In genomic region chr4:74284074-74284473, GRCh38 we compare ENCODE assay signal across 16 cellular contexts. TPM values are rescaled to one million over a fixed set of nuclear protein-coding genes. Genes with fewer than 3 reads are reported as not detected.
A peak's percentile ranks its signal among the peaks of the same experiment; 100 is the strongest.
DNase-seq lines count a peak whose midpoint lies in the region; ATAC-seq and TF ChIP-seq lines count a peak whose summit lies in the region.
"Had no signal": no experiment of that assay in that cellular context is flagged by ENCODE, and none has a peak within 500 bp of the region (broad histone marks: within the 10 kb centered on the region; RNA-seq: fewer than 3 reads in every experiment).

No MANE protein-coding gene starts in this region.

- no peak overlapping the region for H3K27ac Mint-ChIP-seq in immature natural killer cell
- H3K27ac Mint-ChIP-seq: activated naive CD8-positive, alpha-beta T cell; progenitor cell of endocrine pancreas had no signal

- DNase-seq in AG04449 (ENCODE audit: low read depth, low spot score), result peak; percentile 60
- DNase-seq in HT1080 (ENCODE audit: low read depth), result peak; percentile 76
- DNase-seq in astrocyte of the cerebellum (ENCODE audit: low read depth), result peak; percentile 15
- DNase-seq in foreskin keratinocyte, result peak; percentile 68 to 82
- no peak for DNase-seq in activated T-cell treated with anti-CD3 and anti-CD28 coated beads for 4 hours
- no peak for DNase-seq in immature natural killer cell
- no peak for DNase-seq in DMS79 treated with DMSO at 0.1 percent for 48 hours (lab: John Stamatoyannopoulos, UW)
- no peak for DNase-seq in DMS153 (lab: John Stamatoyannopoulos, UW)
- DNase-seq: activated CD4-positive, CD25-positive, alpha-beta regulatory T cell; activated CD8-positive, alpha-beta memory T cell treated with anti-CD3 and anti-CD28 coated beads, Interleukin-2, amount 50 U/mL, for 4 hours; DMS79; kidney; MM.1S; NCI-H2081 treated with DMSO at 0.1 percent for 48 hours had no signal

- H3K4me1 ChIP-seq in foreskin keratinocyte, result peaks cover 17% of the 10 kb centered on the region

- no peaks in the 10 kb centered on the region for H3K27me3 ChIP-seq in foreskin keratinocyte

- H3K9me3 Mint-ChIP-seq in immature natural killer cell, result peaks cover 0 to 3% (median 0%) of the 10 kb centered on the region in 6 donors

- H3K4me3 ChIP-seq in AG04449 (ENCODE audit: low read depth, low read length) (no peak overlapping the region), astrocyte of the cerebellum (ENCODE audit: low read depth, low read length) (no peak overlapping the region)

- CTCF ChIA-PET in AG04449 (lab: Yijun Ruan, JAX), result interaction anchor here (1.4 kb wide), 1 partner anchor 55 kb away, joined by 8 read pairs; no protein-coding TSS in a partner anchor

- H3K27me3 Mint-ChIP-seq in immature natural killer cell (ENCODE audit: low read depth in 3 of 3), result peaks cover 2 to 4% (median 3%) of the 10 kb centered on the region in 3 donors
- H3K27me3 Mint-ChIP-seq: activated naive CD8-positive, alpha-beta T cell; progenitor cell of endocrine pancreas had no signal

- in situ Hi-C loops in astrocyte of the cerebellum (cut with HindIII; ENCODE audit: low sequenced_read_pairs), result no loop called here

- H3K27ac ChIP-seq in foreskin keratinocyte, result no peak overlapping the region

- TF ChIP-seq CTCF in AG04449 (IDR thresholded peaks at IDR 0.05; ENCODE audit: insufficient read depth, low read length, missing control alignments), result no peak
- no peak for TF ChIP-seq CTCF in astrocyte of the cerebellum (IDR thresholded peaks at IDR 0.05; ENCODE audit: low read depth, low read length, missing control alignments)
- TF ChIP-seq CTCF in foreskin keratinocyte (conservative IDR thresholded peaks at IDR 0.05), result no peak

- peaks cover 3 to 5% (median 4%) of the 10 kb centered on the region in 3 donors for H3K36me3 Mint-ChIP-seq in immature natural killer cell

- no peak overlapping the region for H3K4me3 Mint-ChIP-seq in immature natural killer cell
- H3K4me3 Mint-ChIP-seq: activated naive CD8-positive, alpha-beta T cell had no signal

- POLR2A ChIA-PET in AG04449 (lab: Yijun Ruan, JAX), result no interaction called here

- H3K4me1 Mint-ChIP-seq in immature natural killer cell, result no peaks in the 10 kb centered on the region

- peak; percentile 66 for ATAC-seq in foreskin keratinocyte

RNA-seq across cellular contexts. Expression of gene EPGN, which starts 24.2 kb away (rescaled TPM):
- total RNA-seq in HT1080 (2014; rRNA removed; shearing (Covaris generic)), result not detected in 2 replicates
- polyA plus RNA-seq in HT1080 (2015; cell fraction: cytosol; rRNA removed), result not detected in 2 replicates
- polyA plus RNA-seq in HT1080 (2015; cell fraction: nucleus; rRNA removed), result not detected in 2 replicates
- total RNA-seq in foreskin keratinocyte, result 20.0 and 30.6 TPM in 2 replicates
- polyA plus RNA-seq in foreskin keratinocyte, result 5.1 and 10.7 TPM in 2 replicates
- polyA plus RNA-seq in immature natural killer cell, result not detected
- total RNA-seq: progenitor cell of endocrine pancreas had no signal

Comparison
In these comparisons a context has a peak if more than half of its experiments do, and no peak if none do; other contexts are left out.
1. DNase-seq: peak in AG04449 (single experiment), HT1080 (single experiment), astrocyte of the cerebellum (single experiment) and foreskin keratinocyte (2 of 2); none in activated T-cell treated with anti-CD3 and anti-CD28 coated beads for 4 hours (single experiment), immature natural killer cell (0 of 3), DMS79 treated with DMSO at 0.1 percent for 48 hours (single experiment) and DMS153 (single experiment).
2. RNA of gene EPGN, which starts 24.2 kb away (total RNA-seq): 20.0 to 30.6 TPM in foreskin keratinocyte; not detected in HT1080; every median in the first group is over 10 times any median in the second.